ENCODE assay signal across 8 cellular contexts in genomic region chr1:6612641-6613360, GRCh38. TPM values are rescaled to one million over a fixed set of nuclear protein-coding genes. Genes with fewer than 3 reads are reported as not detected.
A peak's percentile ranks its signal among the peaks of the same experiment; 100 is the strongest.
DNase-seq lines count a peak whose midpoint lies in the region; ATAC-seq and TF ChIP-seq lines count a peak whose summit lies in the region.

No MANE protein-coding gene starts in this region.

- H3K27ac Mint-ChIP-seq in IgD-negative memory B cell, result peak overlapping the region; percentile 84 to 93 (median 87)

- H3K4me1 ChIP-seq in foreskin keratinocyte (peaks cover 18% of the 10 kb centered on the region), neutrophil (ENCODE audit: control insufficient read depth in 1 of 2, insufficient read depth in 1 of 2, low read depth in 1 of 2, low read length in 1 of 2) (peaks cover 17 to 22% of the 10 kb centered on the region in 2 experiments)

- no peaks in the 10 kb centered on the region for H3K36me3 Mint-ChIP-seq in IgD-negative memory B cell

- H3K4me1 Mint-ChIP-seq in IgD-negative memory B cell, result peaks cover 12 to 15% (median 15%) of the 10 kb centered on the region in 3 donors

- H3K27me3 ChIP-seq in foreskin keratinocyte, result no peaks in the 10 kb centered on the region
- H3K27me3 ChIP-seq in neutrophil, result peaks cover 21% of the 10 kb centered on the region

- no peaks in the 10 kb centered on the region for H3K27me3 Mint-ChIP-seq in IgD-negative memory B cell

- H3K27ac ChIP-seq in foreskin keratinocyte, result peak overlapping the region; percentile 83
- peak overlapping the region; percentile 94 for H3K27ac ChIP-seq in neutrophil

- H3K9me3 ChIP-seq in neutrophil, result no peaks in the 10 kb centered on the region

- peak; percentile 31 for ATAC-seq in GM21447 (IDR thresholded peaks at IDR 0.05; ENCODE audit: unreplicated experiment)
- peak; percentile 38 for ATAC-seq in foreskin keratinocyte

- no peaks in the 10 kb centered on the region for H3K36me3 ChIP-seq in neutrophil

- H3K4me3 ChIP-seq in WI38 (ENCODE audit: low read depth, low read length) (peak overlapping the region; percentile 85), neutrophil (ENCODE audit: low read depth in 1 of 2, low read length in 1 of 2) (peak overlapping the region; percentile 78 to 97)

- DNase-seq in NOMO-1 treated with DMSO at 0.1 percent for 48 hours (lab: John Stamatoyannopoulos, UW; ENCODE audit: unreplicated experiment), result peak; percentile 35
- DNase-seq in NOMO-1 treated with dmso at 0.1 percent for 144 hours (lab: John Stamatoyannopoulos, UW; ENCODE audit: unreplicated experiment), result no peak
- peak; percentile 57 to 59 for DNase-seq in foreskin keratinocyte
- DNase-seq in NCI-H1436 (lab: John Stamatoyannopoulos, UW), result no peak

- no peaks in the 10 kb centered on the region for H3K9me3 Mint-ChIP-seq in IgD-negative memory B cell

- peak overlapping the region; percentile 91 to 94 (median 92) for H3K4me3 Mint-ChIP-seq in IgD-negative memory B cell

- TF ChIP-seq CTCF in WI38 (IDR thresholded peaks at IDR 0.05; ENCODE audit: low read depth, low read length) (no peak), foreskin keratinocyte (conservative IDR thresholded peaks at IDR 0.05) (peak; percentile 18), neutrophil (IDR thresholded peaks at IDR 0.05) (no peak)

RNA-seq across cellular contexts. Expression of gene PHF13, which starts 0.7 kb away (rescaled TPM):
- polyA plus RNA-seq in IgD-negative memory B cell, result 5.3 TPM
- total RNA-seq in foreskin keratinocyte, result 15.3 and 16.3 TPM in 2 replicates
- polyA plus RNA-seq in foreskin keratinocyte, result 8.2 and 9.9 TPM in 2 replicates

RNA-seq across cellular contexts. Expression of gene KLHL21, which starts 10.1 kb away (rescaled TPM):
- polyA plus RNA-seq in IgD-negative memory B cell, result 12.1 TPM
- 41.8 and 52.0 TPM in 2 replicates for total RNA-seq in foreskin keratinocyte
- 25.4 and 29.4 TPM in 2 replicates for polyA plus RNA-seq in foreskin keratinocyte

RNA-seq across cellular contexts. Expression of gene THAP3, which starts 11.9 kb away (rescaled TPM):
- 28.4 TPM for polyA plus RNA-seq in IgD-negative memory B cell
- 15.3 and 15.4 TPM in 2 replicates for total RNA-seq in foreskin keratinocyte
- 16.8 and 18.6 TPM in 2 replicates for polyA plus RNA-seq in foreskin keratinocyte

RNA-seq across cellular contexts. Expression of gene ZBTB48, which starts 33.0 kb away (rescaled TPM):
- polyA plus RNA-seq in IgD-negative memory B cell (21.4 TPM), foreskin keratinocyte (13.4 and 14.7 TPM in 2 replicates)
- total RNA-seq in foreskin keratinocyte, result 14.6 and 15.3 TPM in 2 replicates

RNA-seq across cellular contexts. Expression of gene TAS1R1, which starts 57.7 kb away (rescaled TPM):
- polyA plus RNA-seq in IgD-negative memory B cell (not detected), foreskin keratinocyte (not detected in 2 replicates)
- total RNA-seq in foreskin keratinocyte, result not detected in 2 replicates

Comparison
In these comparisons a context has a peak if more than half of its experiments do, and no peak if none do; other contexts are left out.
1. DNase-seq: peak in NOMO-1 treated with DMSO at 0.1 percent for 48 hours (single experiment) and foreskin keratinocyte (2 of 2); none in NOMO-1 treated with dmso at 0.1 percent for 144 hours (single experiment) and NCI-H1436 (single experiment).